In the genomic region with DNA sequence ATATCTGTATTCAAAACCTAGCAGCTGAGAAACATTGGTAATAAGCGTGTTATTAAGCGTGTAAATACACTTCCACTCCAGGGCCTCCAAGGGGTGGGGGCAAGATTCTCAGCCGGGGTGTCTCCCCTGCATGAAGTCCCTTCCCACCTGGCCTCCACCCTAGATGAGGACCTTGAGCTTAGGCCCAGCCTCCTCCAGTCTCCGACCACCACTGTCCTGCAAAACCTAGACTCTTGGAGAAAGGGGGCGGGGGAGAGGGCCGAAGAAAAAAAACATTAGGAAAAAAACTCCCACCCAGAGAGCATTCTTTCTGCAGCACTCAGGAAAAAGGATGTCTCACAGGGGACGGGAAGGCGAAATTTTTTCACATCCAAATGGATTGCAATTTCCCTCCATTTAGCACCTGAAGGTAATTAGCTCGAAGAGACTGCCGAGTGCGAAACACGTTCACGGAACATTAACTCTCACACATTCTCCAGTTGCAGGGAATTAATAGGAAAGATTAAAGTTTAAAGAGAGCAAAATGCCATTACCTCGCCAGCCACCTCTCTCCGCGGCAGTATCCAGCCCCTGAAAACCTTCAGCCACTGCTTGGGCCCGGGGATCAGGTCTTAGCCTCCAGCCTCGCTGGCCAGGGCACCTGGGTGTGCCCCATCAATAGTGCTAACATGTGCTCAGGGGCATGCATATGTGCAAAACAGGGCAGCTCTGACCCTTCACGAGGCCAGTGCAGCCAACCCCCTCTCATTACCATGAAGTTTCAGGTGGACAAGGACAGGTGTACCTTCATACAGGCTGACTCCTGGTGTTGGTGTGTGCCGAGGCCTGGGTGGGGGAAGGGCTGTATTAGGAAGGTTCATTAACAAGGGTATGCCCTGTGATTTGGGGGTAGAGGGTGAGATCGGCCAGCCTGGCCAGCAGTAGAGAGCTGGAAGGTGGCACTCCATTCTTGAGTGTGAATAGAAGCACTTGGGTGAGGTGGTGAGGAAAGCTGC, we compare ENCODE assay signal across 1 cellular context.
TF ChIP-seq lines count a peak whose summit lies in the region.

No MANE protein-coding gene starts in this region.

TF ChIP-seq in GM23338, 12 proteins besides CTCF, POLR2A, EP300 and RAD21 (continued from another document):
- TF ChIP-seq ZNF114 (CRISPR knock-in tag; IDR thresholded peaks at IDR 0.05) (no peak), NANOG (IDR thresholded peaks at IDR 0.05; ENCODE audit: borderline replicate concordance) (no peak), JUNB (IDR thresholded peaks at IDR 0.05; ENCODE audit: unreplicated experiment) (no peak), ZNF331 (CRISPR knock-in tag; IDR thresholded peaks at IDR 0.05; ENCODE audit: low read depth) (no peak), EZH2 (IDR thresholded peaks at IDR 0.05; ENCODE audit: low read depth, unreplicated experiment) (no peak)
- TF ChIP-seq, protein P1, sequence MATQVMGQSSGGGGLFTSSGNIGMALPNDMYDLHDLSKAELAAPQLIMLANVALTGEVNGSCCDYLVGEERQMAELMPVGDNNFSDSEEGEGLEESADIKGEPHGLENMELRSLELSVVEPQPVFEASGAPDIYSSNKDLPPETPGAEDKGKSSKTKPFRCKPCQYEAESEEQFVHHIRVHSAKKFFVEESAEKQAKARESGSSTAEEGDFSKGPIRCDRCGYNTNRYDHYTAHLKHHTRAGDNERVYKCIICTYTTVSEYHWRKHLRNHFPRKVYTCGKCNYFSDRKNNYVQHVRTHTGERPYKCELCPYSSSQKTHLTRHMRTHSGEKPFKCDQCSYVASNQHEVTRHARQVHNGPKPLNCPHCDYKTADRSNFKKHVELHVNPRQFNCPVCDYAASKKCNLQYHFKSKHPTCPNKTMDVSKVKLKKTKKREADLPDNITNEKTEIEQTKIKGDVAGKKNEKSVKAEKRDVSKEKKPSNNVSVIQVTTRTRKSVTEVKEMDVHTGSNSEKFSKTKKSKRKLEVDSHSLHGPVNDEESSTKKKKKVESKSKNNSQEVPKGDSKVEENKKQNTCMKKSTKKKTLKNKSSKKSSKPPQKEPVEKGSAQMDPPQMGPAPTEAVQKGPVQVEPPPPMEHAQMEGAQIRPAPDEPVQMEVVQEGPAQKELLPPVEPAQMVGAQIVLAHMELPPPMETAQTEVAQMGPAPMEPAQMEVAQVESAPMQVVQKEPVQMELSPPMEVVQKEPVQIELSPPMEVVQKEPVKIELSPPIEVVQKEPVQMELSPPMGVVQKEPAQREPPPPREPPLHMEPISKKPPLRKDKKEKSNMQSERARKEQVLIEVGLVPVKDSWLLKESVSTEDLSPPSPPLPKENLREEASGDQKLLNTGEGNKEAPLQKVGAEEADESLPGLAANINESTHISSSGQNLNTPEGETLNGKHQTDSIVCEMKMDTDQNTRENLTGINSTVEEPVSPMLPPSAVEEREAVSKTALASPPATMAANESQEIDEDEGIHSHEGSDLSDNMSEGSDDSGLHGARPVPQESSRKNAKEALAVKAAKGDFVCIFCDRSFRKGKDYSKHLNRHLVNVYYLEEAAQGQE (IDR thresholded peaks at IDR 0.05; ENCODE audit: unreplicated experiment), result no peak
- TF ChIP-seq, protein P2, sequence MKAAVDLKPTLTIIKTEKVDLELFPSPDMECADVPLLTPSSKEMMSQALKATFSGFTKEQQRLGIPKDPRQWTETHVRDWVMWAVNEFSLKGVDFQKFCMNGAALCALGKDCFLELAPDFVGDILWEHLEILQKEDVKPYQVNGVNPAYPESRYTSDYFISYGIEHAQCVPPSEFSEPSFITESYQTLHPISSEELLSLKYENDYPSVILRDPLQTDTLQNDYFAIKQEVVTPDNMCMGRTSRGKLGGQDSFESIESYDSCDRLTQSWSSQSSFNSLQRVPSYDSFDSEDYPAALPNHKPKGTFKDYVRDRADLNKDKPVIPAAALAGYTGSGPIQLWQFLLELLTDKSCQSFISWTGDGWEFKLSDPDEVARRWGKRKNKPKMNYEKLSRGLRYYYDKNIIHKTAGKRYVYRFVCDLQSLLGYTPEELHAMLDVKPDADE (IDR thresholded peaks at IDR 0.05), result no peak
